ENCODE assay signal across 36 cellular contexts in genomic region chr1:204139952-204140351, GRCh38. TPM values are rescaled to one million over a fixed set of nuclear protein-coding genes. Genes with fewer than 3 reads are reported as not detected.
"Had no signal": no experiment of that assay in that cellular context is flagged by ENCODE, and none has a peak within 500 bp of the region (broad histone marks: within the 10 kb centered on the region; RNA-seq: fewer than 3 reads in every experiment).

No MANE protein-coding gene starts in this region.

- H3K27me3 ChIP-seq: ovary, spleen, stomach, thyroid gland, tibial nerve, upper lobe of left lung, vagina had no signal

- ATAC-seq: naive thymus-derived CD4-positive, alpha-beta T cell; natural killer cell; psoas muscle; right cardiac atrium; sciatic nerve; stimulated activated naive B cell treated with anti-CD40 and anti-IgM and Interleukin-4, amounts not matched to agents 10 μg/mL and 1 μg/mL and 100 μg/mL, for 72 hours had no signal

- DNase-seq: naive thymus-derived CD4-positive, alpha-beta T cell; natural killer cell; nucleus accumbens; ovary; posterior cingulate gyrus; psoas muscle; right cardiac atrium; spleen; stimulated activated CD4-positive, alpha-beta T cell treated with anti-CD3 and anti-CD28 coated beads, Interleukin-12 subunit alpha, Interleukin-12 subunit beta, amount 100 ng/mL, for 4 hours; stimulated activated CD4-positive, alpha-beta T cell treated with anti-CD3 and anti-CD28 coated beads, Interleukin-1b, Interleukin-23, amount 100 ng/mL, for 48 hours; stimulated activated CD4-positive, alpha-beta T cell treated with anti-CD3 and anti-CD28 coated beads, Interleukin-4, amount 100 ng/mL, for 1 hour; stimulated activated CD4-positive, alpha-beta T cell treated with anti-CD3 and anti-CD28 coated beads, Interleukin-4, amount 100 ng/mL, for 4 hours; stimulated activated CD8-positive, alpha-beta memory T cell treated with anti-CD3 and anti-CD28 coated beads, Interleukin-4, amount 100 ng/mL, for 48 hours; stimulated activated naive B cell treated with anti-CD40 and anti-IgM and Interleukin-4, amounts not matched to agents 10 μg/mL and 1 μg/mL and 100 μg/mL, for 72 hours; stimulated activated naive CD4-positive, alpha-beta T cell treated with Interleukin-2 at 50 U/mL for 16 hours; stomach; thyroid gland; trophoblast cell; upper lobe of left lung had no signal

- H3K4me3 ChIP-seq: ovary, psoas muscle, skin epidermis, smooth muscle cell, spleen, stomach, thoracic aorta, thyroid gland, tibial nerve, upper lobe of left lung, vagina had no signal

- H3K9me3 ChIP-seq: neutrophil, ovary, psoas muscle, spleen, stomach, thoracic aorta, thyroid gland, tibial nerve, upper lobe of left lung, vagina had no signal

- H2AFZ ChIP-seq: parathyroid adenoma had no signal

- H3K36me3 ChIP-seq: neutrophil, ovary, thyroid gland had no signal

- H3K4me3 Mint-ChIP-seq: naive thymus-derived CD4-positive, alpha-beta T cell; natural killer cell; nephron; stimulated activated naive B cell treated with anti-CD40 and anti-IgM and Interleukin-4, amounts not matched to agents 10 μg/mL and 1 μg/mL and 100 μg/mL, for 72 hours; stimulated activated naive CD8-positive, alpha-beta T cell treated with anti-CD3 and anti-CD28 coated beads, Interleukin-15, Interleukin-2, amounts not matched to agents 100 ng/mL and 50 ng/mL, for 24 hours had no signal

- H3K9ac ChIP-seq: parathyroid adenoma had no signal

- H3K4me1 ChIP-seq: parathyroid adenoma, psoas muscle, spleen, stomach, thyroid gland, tibial nerve, upper lobe of left lung, vagina had no signal

- H3K27ac ChIP-seq: neutrophil, ovary, parathyroid adenoma, psoas muscle, skin epidermis, spleen, stomach, thoracic aorta, thyroid gland, tibial nerve, upper lobe of left lung, vagina had no signal

- H3K27me3 Mint-ChIP-seq: progenitor cell of endocrine pancreas had no signal

- H3K9me3 Mint-ChIP-seq: naive thymus-derived CD4-positive, alpha-beta T cell; natural killer cell; nephron; stimulated activated naive B cell treated with anti-CD40 and anti-IgM and Interleukin-4, amounts not matched to agents 10 μg/mL and 1 μg/mL and 100 μg/mL, for 72 hours; stimulated activated naive CD8-positive, alpha-beta T cell treated with anti-CD3 and anti-CD28 coated beads, Interleukin-15, Interleukin-2, amounts not matched to agents 100 ng/mL and 50 ng/mL, for 24 hours had no signal

- H3K4me1 Mint-ChIP-seq: naive thymus-derived CD4-positive, alpha-beta T cell; natural killer cell; nephron; stimulated activated naive B cell treated with anti-CD40 and anti-IgM and Interleukin-4, amounts not matched to agents 10 μg/mL and 1 μg/mL and 100 μg/mL, for 72 hours had no signal

- H3K36me3 Mint-ChIP-seq: natural killer cell had no signal

- FAIRE-seq: urothelium cell line had no signal

- H3K79me2 ChIP-seq: parathyroid adenoma had no signal

- H3K27ac Mint-ChIP-seq: naive thymus-derived CD4-positive, alpha-beta T cell; natural killer cell; nephron; progenitor cell of endocrine pancreas; stimulated activated naive B cell treated with anti-CD40 and anti-IgM and Interleukin-4, amounts not matched to agents 10 μg/mL and 1 μg/mL and 100 μg/mL, for 72 hours; stimulated activated naive CD8-positive, alpha-beta T cell treated with anti-CD3 and anti-CD28 coated beads, Interleukin-15, Interleukin-2, amounts not matched to agents 100 ng/mL and 50 ng/mL, for 24 hours had no signal

- H3K4me2 ChIP-seq: smooth muscle cell had no signal

RNA-seq across cellular contexts. Expression of gene REN, which starts 26.2 kb away (rescaled TPM):
- total RNA-seq: naive thymus-derived CD4-positive, alpha-beta T cell; natural killer cell; progenitor cell of endocrine pancreas; psoas muscle; renal cortical epithelial cell; sciatic nerve; smooth muscle cell; stomach; subcutaneous adipose tissue; temporal lobe; thoracic aorta; thyroid gland; tibial nerve; vagina had no signal
- polyA plus RNA-seq: naive thymus-derived CD4-positive, alpha-beta T cell; neural cell; psoas muscle; smooth muscle cell had no signal

RNA-seq across cellular contexts. Expression of gene KISS1, which starts 56.3 kb away (rescaled TPM):
- total RNA-seq: natural killer cell, omental fat pad, progenitor cell of endocrine pancreas, psoas muscle, renal cortical epithelial cell, right cardiac atrium, sciatic nerve, spleen, subcutaneous adipose tissue, temporal lobe, thoracic aorta, thyroid gland, tibial nerve, vagina had no signal
- polyA plus RNA-seq: naive thymus-derived CD4-positive, alpha-beta T cell; neural cell; ovary; right cardiac atrium; spleen had no signal
